9 cellular contexts compared by ENCODE assay signal in the genomic region with DNA sequence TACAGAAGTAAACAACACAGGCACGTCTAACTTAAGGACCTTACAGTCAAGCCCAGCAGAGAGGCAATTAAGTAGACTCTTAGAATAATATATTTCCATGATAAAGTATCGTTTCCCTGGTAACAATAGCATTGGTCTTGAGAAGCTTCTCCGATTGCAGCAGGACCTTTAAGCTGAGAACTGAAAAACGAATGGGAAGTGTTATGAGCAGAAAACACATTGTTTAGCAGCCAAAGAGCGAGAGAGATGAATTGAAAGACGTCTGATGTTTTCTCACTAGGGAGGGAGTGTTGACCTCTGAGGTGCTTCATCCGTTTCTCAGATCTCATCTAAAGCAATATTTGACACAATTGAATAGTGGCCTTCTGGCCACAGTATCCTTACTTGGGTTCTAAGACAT. TPM values are rescaled to one million over a fixed set of nuclear protein-coding genes. Genes with fewer than 3 reads are reported as not detected.
A peak's percentile ranks its signal among the peaks of the same experiment; 100 is the strongest.
DNase-seq lines count a peak whose midpoint lies in the region; ATAC-seq and TF ChIP-seq lines count a peak whose summit lies in the region.
"Had no signal": no experiment of that assay in that cellular context is flagged by ENCODE, and none has a peak within 500 bp of the region (broad histone marks: within the 10 kb centered on the region; RNA-seq: fewer than 3 reads in every experiment).

No MANE protein-coding gene starts in this region.

- TF ChIP-seq CTCF in ascending aorta (IDR thresholded peaks at IDR 0.05) = no peak
- TF ChIP-seq CTCF in right lobe of liver (IDR thresholded peaks at IDR 0.05) = no peak
- no peak for TF ChIP-seq CTCF in transverse colon (IDR thresholded peaks at IDR 0.05)

- intact Hi-C loops in activated naive CD4-positive, alpha-beta T cell treated with anti-CD3 and anti-CD28 coated beads for 36 hours (cut with micrococcal nuclease) = no loop called here
- intact Hi-C loops in ascending aorta (cut with DNase I) (loop anchor here (10.0 kb wide), 1 partner anchor 1593 kb away; the partner anchor contains the start of genes LRRC73, POLR1C and YIPF3), right lobe of liver (cut with DNase I) (loop anchor here (10.0 kb wide), 2 partner anchors 127 to 137 kb away; partner anchors contain the start of genes PRICKLE4 (in 1 of the 2) and TOMM6 (in 1 of the 2)), transverse colon (cut with DNase I; ENCODE audit: low total_unique reads) (loop anchor here (5.0 kb wide), 1 partner anchor 135 kb away; the partner anchor contains the start of gene TOMM6)

- no peak for DNase-seq in activated naive CD4-positive, alpha-beta T cell treated with anti-CD3 and anti-CD28 coated beads for 36 hours
- DNase-seq in activated naive CD4-positive, alpha-beta T cell treated with Interleukin-2 at 50 U/mL for 16 hours = no peak
- DNase-seq in ascending aorta (ENCODE audit: low spot score in 2 of 2) = no peak
- no peak for DNase-seq in right lobe of liver
- DNase-seq in transverse colon = no peak
- DNase-seq in stimulated activated CD4-positive, alpha-beta T cell treated with anti-CD3 and anti-CD28 coated beads, Interleukin-4, amount 100 ng/mL, for 24 hours = no peak
- DNase-seq: NCI-H526 treated with DMSO at 0.1 percent for 48 hours had no signal

- no peak for ATAC-seq in right lobe of liver
- ATAC-seq in HG02678 (IDR thresholded peaks at IDR 0.05; ENCODE audit: unreplicated experiment) = no peak
- ATAC-seq in GM21737 (IDR thresholded peaks at IDR 0.05; ENCODE audit: unreplicated experiment) = no peak

- 12% methylated on average over 7 of the region's 7 CpGs for WGBS in right lobe of liver (ENCODE audit: insufficient coverage, low coverage, low lambda C conversion rate, missing lambda C conversion rate)
- WGBS in transverse colon (ENCODE audit: low coverage in 1 of 2), 2 donors = 2 to 5% methylated on average over 6 to 7 of the region's 7 CpGs

- TF ChIP-seq POLR2A in right lobe of liver (IDR thresholded peaks at IDR 0.05) (no peak), transverse colon (IDR thresholded peaks at IDR 0.05) (no peak)

- CTCF ChIA-PET in activated naive CD4-positive, alpha-beta T cell treated with anti-CD3 and anti-CD28 coated beads for 36 hours (lab: Charles Lee) = interaction anchor here (0.9 to 6.6 kb wide), 5 partner anchors 8 to 123 kb away, joined by 4 to 114 read pairs (median 13); partner anchors contain the start of gene TAF8

- peak overlapping the region; percentile 91 for H3K4me3 Mint-ChIP-seq in activated naive CD4-positive, alpha-beta T cell treated with anti-CD3 and anti-CD28 coated beads for 36 hours

- H3K9me3 Mint-ChIP-seq in activated naive CD4-positive, alpha-beta T cell treated with anti-CD3 and anti-CD28 coated beads for 36 hours = no peaks in the 10 kb centered on the region

- H3K4me3 ChIP-seq in ascending aorta = peak overlapping the region; percentile 92 to 97
- peak overlapping the region; percentile 73 to 93 (median 85) for H3K4me3 ChIP-seq in right lobe of liver
- peak overlapping the region; percentile 64 to 81 (median 74) for H3K4me3 ChIP-seq in transverse colon

- H3K27ac ChIP-seq in ascending aorta = no peak overlapping the region
- peak overlapping the region in 1 of 3 donors; percentile 95 for H3K27ac ChIP-seq in right lobe of liver
- peak overlapping the region in 2 of 4 donors; percentile 97 to 98 for H3K27ac ChIP-seq in transverse colon

- in situ Hi-C loops in transverse colon (cut with MboI; ENCODE audit: low pct_ligation_motif_present in 1 of 4, low pct_unique_long_range_greater_than_20kb in 1 of 4, low sequenced_read_pairs in 3 of 4) = loop anchor here in 1 of 4 donors (25.0 kb wide), 2 partner anchors 135 to 290 kb away; partner anchors contain the start of genes FRS3, MRPS10, PRICKLE4 and TOMM6

- H3K36me3 ChIP-seq in ascending aorta (peaks cover 2 to 3% of the 10 kb centered on the region in 2 donors), right lobe of liver (peaks cover 0 to 5% (median under 1%) of the 10 kb centered on the region in 4 donors), transverse colon (no peaks in the 10 kb centered on the region)

- no peak for TF ChIP-seq EP300 in transverse colon (IDR thresholded peaks at IDR 0.05; ENCODE audit: low read depth)

- H3K9me3 ChIP-seq in ascending aorta (no peaks in the 10 kb centered on the region), right lobe of liver (no peaks in the 10 kb centered on the region), transverse colon (no peaks in the 10 kb centered on the region)

- peaks cover 37% of the 10 kb centered on the region for H3K36me3 Mint-ChIP-seq in activated naive CD4-positive, alpha-beta T cell treated with anti-CD3 and anti-CD28 coated beads for 36 hours (ENCODE audit: low read depth)

- peak overlapping the region; percentile 97 for H3K27ac Mint-ChIP-seq in activated naive CD4-positive, alpha-beta T cell treated with anti-CD3 and anti-CD28 coated beads for 36 hours

- no peaks in the 10 kb centered on the region for H3K27me3 ChIP-seq in ascending aorta
- H3K27me3 ChIP-seq in right lobe of liver = no peaks in the 10 kb centered on the region
- no peaks in the 10 kb centered on the region for H3K27me3 ChIP-seq in transverse colon

- H3K4me1 ChIP-seq in ascending aorta = peaks cover 8 to 19% of the 10 kb centered on the region in 2 donors
- peaks cover 0 to 29% (median 6%) of the 10 kb centered on the region in 4 donors for H3K4me1 ChIP-seq in right lobe of liver
- peaks cover 18 to 35% (median 27%) of the 10 kb centered on the region in 4 donors for H3K4me1 ChIP-seq in transverse colon

- H3K4me1 Mint-ChIP-seq in activated naive CD4-positive, alpha-beta T cell treated with anti-CD3 and anti-CD28 coated beads for 36 hours (ENCODE audit: low read depth) = peaks cover 54% of the 10 kb centered on the region

- no peaks in the 10 kb centered on the region for H3K27me3 Mint-ChIP-seq in activated naive CD4-positive, alpha-beta T cell treated with anti-CD3 and anti-CD28 coated beads for 36 hours (ENCODE audit: low read depth)

RNA-seq across cellular contexts. Expression of gene BYSL, which starts 0.9 kb away (rescaled TPM):
- total RNA-seq in activated naive CD4-positive, alpha-beta T cell treated with anti-CD3 and anti-CD28 coated beads for 36 hours = 10 to 100 TPM; 49.8 TPM
- total RNA-seq in ascending aorta (1.6 TPM), right lobe of liver (10 to 100 TPM in 1 of 6 experiments, 1 to 10 TPM in 5; 3.7 to 10.8 (median 8.4) TPM), transverse colon (1 to 10 TPM; 3.4 to 5.9 (median 5.2) TPM)

RNA-seq across cellular contexts. Expression of gene MED20, which starts 1.2 kb away (rescaled TPM):
- total RNA-seq in activated naive CD4-positive, alpha-beta T cell treated with anti-CD3 and anti-CD28 coated beads for 36 hours = 10 to 100 TPM; 24.0 to 27.4 TPM
- total RNA-seq in ascending aorta (13.5 TPM), right lobe of liver (10 to 100 TPM in 1 of 6 experiments, 1 to 10 TPM in 5; 7.2 to 10.8 (median 7.7) TPM), transverse colon (10 to 100 TPM; 15.4 to 25.7 (median 18.5) TPM)

RNA-seq across cellular contexts. Expression of gene CCND3, which starts 19.5 kb away (rescaled TPM):
- 1,000 to 10,000 TPM; 1,152 to 1,165 TPM for total RNA-seq in activated naive CD4-positive, alpha-beta T cell treated with anti-CD3 and anti-CD28 coated beads for 36 hours
- total RNA-seq in ascending aorta (130 TPM), right lobe of liver (10 to 100 TPM; 11.3 to 51.9 (median 14.2) TPM), transverse colon (100 to 1,000 TPM in 1 of 4 donors, 10 to 100 TPM in 3; 55.3 to 178 (median 75.6) TPM)

RNA-seq across cellular contexts. Expression of gene USP49, which starts 27.0 kb away (rescaled TPM):
- 1 to 10 TPM; 8.3 to 8.4 TPM for total RNA-seq in activated naive CD4-positive, alpha-beta T cell treated with anti-CD3 and anti-CD28 coated beads for 36 hours
- total RNA-seq in ascending aorta (8.7 TPM), right lobe of liver (1 to 10 TPM in 5 of 6 experiments, under 1 TPM in 1; 0.87 to 2.0 (median 1.3) TPM), transverse colon (1 to 10 TPM; 2.3 to 7.9 (median 4.0) TPM)

Comparison
In these comparisons a context has a peak if more than half of its experiments do, and no peak if none do; other contexts are left out.
1. RNA of gene BYSL, which starts 0.9 kb away (total RNA-seq): 49.8 TPM in activated naive CD4-positive, alpha-beta T cell treated with anti-CD3 and anti-CD28 coated beads for 36 hours; 3.7 to 10.8 TPM in right lobe of liver, 3.4 to 5.9 TPM in transverse colon and 1.6 TPM in ascending aorta (single experiment); every median in the first group is over 4 times any median in the second.
2. Peak in every context shown above with its lines, with median percentiles within 50 percentile points of each other: H3K4me3 ChIP-seq.